Comparison of ENCODE assay signal across 14 cellular contexts in the genomic region with DNA sequence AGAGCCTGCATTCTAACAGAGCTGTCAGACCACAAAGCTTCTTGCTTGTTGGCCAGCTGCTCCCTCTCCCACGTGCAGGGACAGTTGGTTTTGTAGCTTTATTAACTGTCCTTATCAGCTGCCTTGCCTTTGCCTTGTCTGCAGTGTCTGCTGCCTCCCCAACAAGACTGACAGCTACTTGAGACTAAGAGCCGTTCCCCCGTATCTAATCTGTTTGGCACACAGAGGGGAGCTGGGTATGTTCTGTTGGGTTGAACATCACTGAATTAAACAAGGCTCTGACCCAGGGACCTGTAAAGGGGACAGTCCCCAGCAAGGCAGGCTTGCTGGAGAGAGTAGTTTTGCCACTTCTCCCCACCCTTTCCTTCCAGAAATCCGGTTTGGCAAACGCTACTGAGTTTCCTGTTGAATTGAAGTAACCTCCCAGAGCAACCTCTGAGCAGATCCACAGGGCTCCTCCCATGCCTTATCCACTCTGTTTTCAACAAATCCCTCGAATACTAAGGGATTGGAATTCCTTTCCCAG.
DNase-seq lines count a peak whose midpoint lies in the region; ATAC-seq, FAIRE-seq and TF ChIP-seq lines count a peak whose summit lies in the region.
"Had no signal": no experiment of that assay in that cellular context is flagged by ENCODE, and none has a peak within 500 bp of the region (broad histone marks: within the 10 kb centered on the region; RNA-seq: fewer than 3 reads in every experiment).

No MANE protein-coding gene starts in this region.

- H2AK5ac ChIP-seq in mesenchymal stem cell (ENCODE audit: low read length, severe bottlenecking), result no peak overlapping the region

- intact Hi-C loops in esophagus squamous epithelium (cut with DNase I), result no loop called here

- TF ChIP-seq CTCF in esophagus squamous epithelium (IDR thresholded peaks at IDR 0.05), result no peak
- TF ChIP-seq CTCF in upper lobe of left lung (IDR thresholded peaks at IDR 0.05), result no peak

- DNase-seq in SIG-M5 treated with dmso at 0.1 percent for 504 hours (lab: John Stamatoyannopoulos, UW; ENCODE audit: unreplicated experiment), result peak; percentile 6
- no peak for DNase-seq in SIG-M5 (lab: John Stamatoyannopoulos, UW)
- no peak for DNase-seq in esophagus squamous epithelium (lab: John Stamatoyannopoulos, UW)
- peak; percentile 27 for DNase-seq in mesenchymal stem cell
- peak in 1 of 2 donors; percentile 46 for DNase-seq in upper lobe of left lung
- DNase-seq in kidney tubule cell (ENCODE audit: low spot score), result no peak
- no peak for DNase-seq in DMS153 treated with DMSO at 0.1 percent for 48 hours (lab: John Stamatoyannopoulos, UW; ENCODE audit: unreplicated experiment)
- DNase-seq in GM12891 (ENCODE audit: insufficient read length, low spot score), result no peak
- DNase-seq: 8988T; effector CD8-positive, alpha-beta T cell; EL; immature natural killer cell had no signal

- H3K4me3 ChIP-seq in esophagus squamous epithelium (no peak overlapping the region), mesenchymal stem cell (ENCODE audit: insufficient read depth in 1 of 2, low read depth in 1 of 2, low read length in 2 of 2) (no peak overlapping the region), upper lobe of left lung (no peak overlapping the region)
- H3K4me3 ChIP-seq: uterus had no signal

- no peak overlapping the region for H2BK12ac ChIP-seq in mesenchymal stem cell (ENCODE audit: low read length in 2 of 2)

- H3K4ac ChIP-seq in mesenchymal stem cell (ENCODE audit: low read depth in 1 of 2, low read length in 2 of 2), result no peak overlapping the region

- H2BK5ac ChIP-seq in mesenchymal stem cell (ENCODE audit: low read depth, low read length, poor library complexity, severe bottlenecking), result no peak overlapping the region

- H3K36me3 ChIP-seq in esophagus squamous epithelium (no peaks in the 10 kb centered on the region), mesenchymal stem cell (ENCODE audit: control insufficient read depth in 1 of 2, insufficient read depth in 2 of 2, low read depth in 1 of 2, low read length in 2 of 2) (peaks cover 11 to 32% of the 10 kb centered on the region in 2 experiments), upper lobe of left lung (no peaks in the 10 kb centered on the region)
- H3K36me3 ChIP-seq: uterus had no signal

- no peak overlapping the region for H2BK15ac ChIP-seq in mesenchymal stem cell (ENCODE audit: low read depth, poor library complexity, severe bottlenecking)

- peak; percentile 24 to 37 for ATAC-seq in upper lobe of left lung (ENCODE audit: low FRiP score in 2 of 2)
- ATAC-seq: activated naive CD4-positive, alpha-beta T cell treated with anti-CD3 and anti-CD28 coated beads, Interleukin-2, amount 50 U/mL, for 72 hours had no signal

- peak overlapping the region; percentile 15 for H2AFZ ChIP-seq in mesenchymal stem cell (ENCODE audit: low read depth, low read length)

- H3K23ac ChIP-seq in mesenchymal stem cell (ENCODE audit: low read length in 2 of 2), result no peak overlapping the region

- H3K9me3 ChIP-seq in esophagus squamous epithelium (no peaks in the 10 kb centered on the region), mesenchymal stem cell (ENCODE audit: control insufficient read depth, low read length) (no peaks in the 10 kb centered on the region), upper lobe of left lung (no peaks in the 10 kb centered on the region)
- H3K9me3 ChIP-seq: uterus had no signal

- TF ChIP-seq POLR2A in esophagus squamous epithelium (IDR thresholded peaks at IDR 0.05) (no peak), upper lobe of left lung (IDR thresholded peaks at IDR 0.05) (no peak), GM12891 (IDR thresholded peaks at IDR 0.05; ENCODE audit: low read depth, low read length) (no peak)

- H3K4me2 ChIP-seq in mesenchymal stem cell (ENCODE audit: low read length, poor library complexity, severe bottlenecking), result no peak overlapping the region

- peaks cover 10 to 50% (median 33%) of the 10 kb centered on the region in 3 donors for H3K4me1 ChIP-seq in esophagus squamous epithelium
- H3K4me1 ChIP-seq in mesenchymal stem cell (ENCODE audit: control insufficient read depth, insufficient read depth, low read depth, low read length), result peaks cover 15% of the 10 kb centered on the region
- H3K4me1 ChIP-seq in upper lobe of left lung, result peaks cover 23 to 34% (median 28%) of the 10 kb centered on the region in 4 donors
- H3K4me1 ChIP-seq: uterus had no signal

- WGBS in esophagus squamous epithelium, 2 donors, result 6 to 9% methylated on average over 4 to 6 of the region's 6 CpGs
- WGBS in mesenchymal stem cell, result 25% methylated on average over 6 of the region's 6 CpGs
- 6 to 10% methylated on average over 6 of the region's 6 CpGs for WGBS in upper lobe of left lung, 2 donors

- no peak overlapping the region for H4K91ac ChIP-seq in mesenchymal stem cell (ENCODE audit: low read length)

- no peaks in the 10 kb centered on the region for H3K79me1 ChIP-seq in mesenchymal stem cell (replicated peaks; ENCODE audit: low read length, poor library complexity, severe bottlenecking)

- H3K18ac ChIP-seq in mesenchymal stem cell (ENCODE audit: low read depth in 1 of 2, low read length in 2 of 2), result no peak overlapping the region

- FAIRE-seq in GM12891 (lab: Jason Lieb, UNC), result no peak

- no peak overlapping the region for H3K9ac ChIP-seq in mesenchymal stem cell (ENCODE audit: low read length)

- peak overlapping the region in 3 of 4 donors; percentile 13 to 48 (median 16) for H3K27ac ChIP-seq in esophagus squamous epithelium
- H3K27ac ChIP-seq in mesenchymal stem cell (ENCODE audit: low read length, poor library complexity, severe bottlenecking), result no peak overlapping the region
- H3K27ac ChIP-seq in upper lobe of left lung, result peak overlapping the region in 3 of 4 donors; percentile 30 to 59 (median 53)

- H3K27me3 ChIP-seq in esophagus squamous epithelium (peaks cover 0 to 48% (median 0%) of the 10 kb centered on the region in 4 donors), mesenchymal stem cell (ENCODE audit: control insufficient read depth in 1 of 2, insufficient read depth in 1 of 2, low read length in 2 of 2) (no peaks in the 10 kb centered on the region), upper lobe of left lung (no peaks in the 10 kb centered on the region)
- H3K27me3 ChIP-seq: uterus had no signal

- peak overlapping the region in 1 of 2 experiments; percentile 11 for H3K14ac ChIP-seq in mesenchymal stem cell (ENCODE audit: low read length in 2 of 2)

- no peak overlapping the region for H4K8ac ChIP-seq in mesenchymal stem cell (ENCODE audit: low read length)

- TF ChIP-seq EP300 in upper lobe of left lung (IDR thresholded peaks at IDR 0.05), result no peak

- H2BK120ac ChIP-seq in mesenchymal stem cell (ENCODE audit: low read depth, low read length), result no peak overlapping the region

TF ChIP-seq in GM12891, 5 proteins besides CTCF, POLR2A, EP300 and RAD21:
- TF ChIP-seq TAF1 (IDR thresholded peaks at IDR 0.05; ENCODE audit: low read depth, low read length), result no peak
- TF ChIP-seq PAX5 (IDR thresholded peaks at IDR 0.05; ENCODE audit: insufficient read depth, low read length, severe bottlenecking), result no peak

Comparison
In these comparisons a context has a peak if more than half of its experiments do, and no peak if none do; other contexts are left out.
1. DNase-seq: peak in SIG-M5 treated with dmso at 0.1 percent for 504 hours (single experiment) and mesenchymal stem cell (single experiment); none in SIG-M5 (single experiment), esophagus squamous epithelium (single experiment), kidney tubule cell (single experiment), DMS153 treated with DMSO at 0.1 percent for 48 hours (single experiment) and GM12891 (single experiment).